10 cellular contexts compared by ENCODE assay signal in the genomic region with DNA sequence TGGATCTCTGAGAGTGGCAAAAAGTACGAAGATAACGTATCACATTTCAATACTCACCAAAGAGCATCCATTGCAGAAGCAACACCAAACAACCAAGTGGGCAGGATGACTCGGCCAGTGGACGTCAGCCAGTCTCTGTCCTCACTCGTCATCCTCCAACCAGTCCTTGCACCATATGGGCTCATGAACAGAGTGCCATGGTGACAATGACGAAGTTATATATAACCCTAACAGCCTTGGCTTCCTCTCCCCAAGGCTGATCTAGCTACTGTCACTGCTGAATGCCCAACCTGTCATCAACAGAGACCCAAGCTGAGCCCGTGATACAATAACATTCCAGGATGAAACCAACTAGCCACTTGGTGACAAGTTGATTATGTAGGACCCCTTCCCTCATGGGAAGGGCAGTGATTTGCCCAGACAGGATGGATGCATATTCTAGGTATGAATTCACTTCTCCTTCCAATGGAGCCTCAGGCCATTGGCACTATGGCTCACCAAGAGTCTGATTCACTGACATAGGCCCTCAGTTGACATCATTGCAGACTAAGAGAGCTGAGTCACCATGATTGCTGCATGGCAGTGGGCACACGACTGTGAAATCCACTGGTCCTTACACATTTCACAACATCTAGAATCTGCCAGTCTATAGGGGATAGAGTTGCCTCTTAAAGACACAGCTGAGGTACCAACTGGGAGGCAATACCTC. TPM values are rescaled to one million over a fixed set of nuclear protein-coding genes. Genes with fewer than 3 reads are reported as not detected.
DNase-seq lines count a peak whose midpoint lies in the region; ATAC-seq and TF ChIP-seq lines count a peak whose summit lies in the region.
"Had no signal": no experiment of that assay in that cellular context is flagged by ENCODE, and none has a peak within 500 bp of the region (broad histone marks: within the 10 kb centered on the region; RNA-seq: fewer than 3 reads in every experiment).

No MANE protein-coding gene starts in this region.

- H3K27ac ChIP-seq in A673 (ENCODE audit: low read depth, low read length, poor library complexity, severe bottlenecking), result no peak overlapping the region

- TF ChIP-seq CTCF in A673 (conservative IDR thresholded peaks at IDR 0.05; ENCODE audit: low read depth, low read length) (no peak), fibroblast of the aortic adventitia (IDR thresholded peaks at IDR 0.05; ENCODE audit: insufficient read depth, low read length) (no peak), type B pancreatic cell (conservative IDR thresholded peaks at IDR 0.05) (no peak)

- H3K36me3 ChIP-seq in A673 (ENCODE audit: insufficient read depth, low read length, poor library complexity, severe bottlenecking), result no peaks in the 10 kb centered on the region

- peaks cover 21% of the 10 kb centered on the region for H3K4me1 ChIP-seq in A673 (ENCODE audit: insufficient read depth, low read length, poor library complexity, severe bottlenecking)

- CTCF ChIA-PET in A673 (lab: Charles Lee), result no interaction called here

- H3K27me3 Mint-ChIP-seq in T-helper 17 cell, result no peaks in the 10 kb centered on the region
- no peaks in the 10 kb centered on the region for H3K27me3 Mint-ChIP-seq in type B pancreatic cell

- H3K9me3 ChIP-seq in A673 (ENCODE audit: low read depth, low read length, poor library complexity, severe bottlenecking) (no peaks in the 10 kb centered on the region), T-helper 17 cell (ENCODE audit: control insufficient read depth, low read length, poor library complexity, severe bottlenecking) (no peaks in the 10 kb centered on the region)

- H3K27me3 ChIP-seq in A673 (replicated peaks; ENCODE audit: insufficient read depth, low read depth, low read length, poor library complexity), result no peaks in the 10 kb centered on the region
- H3K27me3 ChIP-seq: dorsolateral prefrontal cortex had no signal

- no peak for ATAC-seq in T-helper 17 cell

- no peaks in the 10 kb centered on the region for H3K9me3 Mint-ChIP-seq in type B pancreatic cell

- H3K4me3 ChIP-seq in A673 (ENCODE audit: low read depth, low read length, poor library complexity, severe bottlenecking), result no peak overlapping the region
- H3K4me3 ChIP-seq in fibroblast of the aortic adventitia (ENCODE audit: low read depth, low read length), result no peak overlapping the region
- H3K4me3 ChIP-seq: dorsolateral prefrontal cortex had no signal

- H3K27ac Mint-ChIP-seq in T-helper 17 cell (peak overlapping the region; percentile 96), type B pancreatic cell (no peak overlapping the region)

- intact Hi-C loops in A673 (cut with micrococcal nuclease; ENCODE audit: unreplicated experiment), result no loop called here

- BruUV-seq in A673 (replicated peaks; lab: Mats Ljungman, UMichigan), result no TSS peak

- POLR2A ChIA-PET in A673 (lab: Charles Lee; ENCODE audit: low non-redundant PET), result no interaction called here

- H3K4me1 Mint-ChIP-seq in T-helper 17 cell, result peaks cover 70% of the 10 kb centered on the region
- H3K4me1 Mint-ChIP-seq in type B pancreatic cell (ENCODE audit: unreplicated experiment), result peaks cover 27% of the 10 kb centered on the region

- H3K4me3 Mint-ChIP-seq in T-helper 17 cell (no peak overlapping the region), type B pancreatic cell (no peak overlapping the region)

- DNase-seq in A673 (ENCODE audit: low spot score) (peak; percentile 22), GM04504 (ENCODE audit: low read depth) (peak; percentile 84), T-helper 17 cell (no peak), fibroblast of the aortic adventitia (ENCODE audit: low read depth) (peak; percentile 83), type B pancreatic cell (ENCODE audit: extremely low spot score, unreplicated experiment) (no peak), HuH-7 (ENCODE audit: low spot score) (no peak), NCI-H524 (lab: John Stamatoyannopoulos, UW) (no peak), NCI-H526 treated with DMSO at 0.1 percent for 48 hours (lab: John Stamatoyannopoulos, UW) (no peak)
- DNase-seq: SHP77 had no signal

- H3K36me3 Mint-ChIP-seq in T-helper 17 cell (ENCODE audit: low read depth), result no peaks in the 10 kb centered on the region
- no peaks in the 10 kb centered on the region for H3K36me3 Mint-ChIP-seq in type B pancreatic cell

RNA-seq across cellular contexts. Expression of gene PPIF, which starts 26.3 kb away (rescaled TPM):
- total RNA-seq in A673 (2021), result 133 and 160 TPM in 2 replicates
- 10 to 100 TPM; 59.4 to 82.3 TPM for total RNA-seq in T-helper 17 cell
- 29.6 and 36.1 TPM in 2 replicates for total RNA-seq in fibroblast of the aortic adventitia (ENCODE audit: low replicate concordance)
- total RNA-seq in type B pancreatic cell (ENCODE audit: low replicate concordance), result 67.5 and 91.3 TPM in 2 replicates

Comparison
In these comparisons a context has a peak if more than half of its experiments do, and no peak if none do; other contexts are left out.
1. DNase-seq: peak in A673 (single experiment), GM04504 (single experiment) and fibroblast of the aortic adventitia (single experiment); none in T-helper 17 cell (0 of 3), type B pancreatic cell (single experiment), HuH-7 (single experiment), NCI-H524 (0 of 2) and NCI-H526 treated with DMSO at 0.1 percent for 48 hours (single experiment).